In genomic region chr11:62804310-62805043, GRCh38 we compare ENCODE assay signal across 8 cellular contexts. TPM values are rescaled to one million over a fixed set of nuclear protein-coding genes. Genes with fewer than 3 reads are reported as not detected.
DNase-seq lines count a peak whose midpoint lies in the region; ATAC-seq, FAIRE-seq and TF ChIP-seq lines count a peak whose summit lies in the region.

No MANE protein-coding gene starts in this region.

- POLR2A ChIA-PET in activated CD4-positive, alpha-beta T cell treated with anti-CD3 and anti-CD28 coated beads, Interleukin-2, amount 10 ng/mL, durations not matched to agents 7 days and 5 days (lab: Charles Lee): no interaction called here
- POLR2A ChIA-PET in K562 (lab: Yijun Ruan, JAX): interaction anchor here (0.6 to 5.5 kb wide), 21 partner anchors 12 to 128 kb away, joined by 3 to 116 read pairs (median 4); partner anchors contain the start of genes SLC3A2, STX5, TAF6L and TEX54

- H3K4me1 Mint-ChIP-seq in activated CD4-positive, alpha-beta T cell treated with anti-CD3 and anti-CD28 coated beads, Interleukin-2, amount 10 ng/mL, durations not matched to agents 7 days and 5 days: peaks cover 26% of the 10 kb centered on the region

- TF ChIP-seq POLR2A in K562 (conservative IDR thresholded peaks at IDR 0.05) (no peak), testis (IDR thresholded peaks at IDR 0.05) (no peak)

- peaks cover 38% of the 10 kb centered on the region for H3K36me3 Mint-ChIP-seq in activated CD4-positive, alpha-beta T cell treated with anti-CD3 and anti-CD28 coated beads, Interleukin-2, amount 10 ng/mL, durations not matched to agents 7 days and 5 days (ENCODE audit: low read depth)

- TF ChIP-seq CTCF in K562 (IDR thresholded peaks at IDR 0.05 in 2 of 3, conservative IDR thresholded peaks at IDR 0.05 in 1 of 3; ENCODE audit: insufficient read depth in 2 of 3, low read depth in 1 of 3, low read length in 3 of 3): no peak
- no peak for TF ChIP-seq CTCF in testis (IDR thresholded peaks at IDR 0.05)

- no peak for FAIRE-seq in K562 (lab: Jason Lieb, UNC)

- H3K9me3 Mint-ChIP-seq in activated CD4-positive, alpha-beta T cell treated with anti-CD3 and anti-CD28 coated beads, Interleukin-2, amount 10 ng/mL, durations not matched to agents 7 days and 5 days: no peaks in the 10 kb centered on the region

- peak overlapping the region; percentile 95 for H3K4me3 Mint-ChIP-seq in activated CD4-positive, alpha-beta T cell treated with anti-CD3 and anti-CD28 coated beads, Interleukin-2, amount 10 ng/mL, durations not matched to agents 7 days and 5 days

- peak overlapping the region; percentile 97 for H3K4me2 ChIP-seq in K562 (ENCODE audit: insufficient read depth, low read length)

- 4% methylated on average over 14 of the region's 14 CpGs for WGBS in K562 (ENCODE audit: insufficient coverage, low coverage, missing lambda C conversion rate)
- 1 to 4% methylated on average over 14 of the region's 14 CpGs for WGBS in testis, 2 donors

- ATAC-seq in K562 (peak; percentile 10; the same call in 1 of the 3 replicates), left lobe of liver (peak; percentile 38)

- in situ Hi-C loops in K562 (cut with MboI): no loop called here

- BruUV-seq in K562 (replicated peaks; lab: Mats Ljungman, UMichigan): TSS peak; percentile 68

- H3K9ac ChIP-seq in K562 (ENCODE audit: insufficient read depth in 1 of 2, low read depth in 2 of 2, low read length in 2 of 2): peak overlapping the region; percentile 90 to 97

- H3K4me1 ChIP-seq in K562 (replicated peaks in 1 of 2; ENCODE audit: control insufficient read depth in 2 of 2, insufficient read depth in 2 of 2, low read length in 2 of 2) (peaks cover 11 to 19% of the 10 kb centered on the region in 2 experiments; a peak in 4 of 5 replicates), testis (peaks cover 10% of the 10 kb centered on the region)

- TF ChIP-seq EP300 in K562 (IDR thresholded peaks at IDR 0.05; ENCODE audit: low read length): no peak

- TF ChIP-seq RAD21 in K562 (CRISPR knock-in tag; conservative IDR thresholded peaks at IDR 0.05 in 1 of 2, IDR thresholded peaks at IDR 0.05 in 1 of 2): no peak

- peak overlapping the region; percentile 94 for H3K4me3 ChIP-seq in K562
- peak overlapping the region; percentile 75 to 95 for H3K4me3 ChIP-seq in testis

- peak overlapping the region; percentile 70; the same call in 1 of the 2 replicates for H2AFZ ChIP-seq in K562 (ENCODE audit: low read depth, low read length)

- intact Hi-C loops in K562 (cut with micrococcal nuclease) (loop anchor here (1.0 to 5.0 kb wide), 3 partner anchors 27 to 58 kb away; no protein-coding TSS in a partner anchor), testis (cut with DNase I; ENCODE audit: low total_unique reads) (no loop called here)

- CTCF ChIA-PET in activated CD4-positive, alpha-beta T cell treated with anti-CD3 and anti-CD28 coated beads, Interleukin-2, amount 10 ng/mL, durations not matched to agents 7 days and 5 days (lab: Charles Lee): interaction anchor here (0.7 to 2.6 kb wide), 5 partner anchors 12 to 43 kb away, joined by 3 to 13 read pairs (median 3); no protein-coding TSS in a partner anchor
- CTCF ChIA-PET in K562 (lab: Yijun Ruan, JAX; ENCODE audit: low intra/inter-chr PET ratio): no interaction called here

- peaks cover 28% of the 10 kb centered on the region for H3K79me2 ChIP-seq in K562 (ENCODE audit: control insufficient read depth, insufficient read depth, low read length)

- H3K27me3 ChIP-seq in K562 (ENCODE audit: control insufficient read depth in 2 of 2, insufficient read depth in 2 of 2, low read length in 2 of 2) (no peaks in the 10 kb centered on the region), testis (no peaks in the 10 kb centered on the region)

- no peaks in the 10 kb centered on the region for H3K27me3 Mint-ChIP-seq in activated CD4-positive, alpha-beta T cell treated with anti-CD3 and anti-CD28 coated beads, Interleukin-2, amount 10 ng/mL, durations not matched to agents 7 days and 5 days

- H3K9me3 ChIP-seq in KOPT-K1 (ENCODE audit: insufficient read depth, low read length, poor library complexity, severe bottlenecking) (no peaks in the 10 kb centered on the region), K562 (replicated peaks; ENCODE audit: control insufficient read depth, insufficient read depth, low read depth, low read length) (no peaks in the 10 kb centered on the region), testis (no peaks in the 10 kb centered on the region)

- H3K27ac Mint-ChIP-seq in activated CD4-positive, alpha-beta T cell treated with anti-CD3 and anti-CD28 coated beads, Interleukin-2, amount 10 ng/mL, durations not matched to agents 7 days and 5 days: peak overlapping the region; percentile 92

- DNase-seq in activated CD4-positive, alpha-beta T cell treated with anti-CD3 and anti-CD28 coated beads, Interleukin-2, amount 10 ng/mL, durations not matched to agents 7 days and 5 days: no peak
- DNase-seq in activated CD4-positive, alpha-beta T cell treated with anti-CD3 and anti-CD28 coated beads for 48 hours: no peak
- peak in 2 of 4 experiments; percentile 16 to 19 for DNase-seq in K562 (ENCODE audit: extremely low read depth in 1 of 4, low spot score in 3 of 4)
- DNase-seq in left lobe of liver (ENCODE audit: low spot score): no peak
- DNase-seq in testis: no peak
- no peak for DNase-seq in occipital lobe (lab: John Stamatoyannopoulos, UW)
- no peak for DNase-seq in NCI-H2196 treated with DMSO at 0.1 percent for 48 hours (lab: John Stamatoyannopoulos, UW; ENCODE audit: unreplicated experiment)

- H3K27ac ChIP-seq in KOPT-K1 (ENCODE audit: low read depth, low read length, poor library complexity, severe bottlenecking) (peak overlapping the region; percentile 85), K562 (ENCODE audit: extremely low read depth, low read depth, low read length) (peak overlapping the region; percentile 74), testis (peak overlapping the region; percentile 80 to 92)

- H3K36me3 ChIP-seq in KOPT-K1 (ENCODE audit: insufficient read depth, low read length) (peaks cover 46% of the 10 kb centered on the region), K562 (ENCODE audit: control insufficient read depth, insufficient read depth, low read length) (peaks cover 47% of the 10 kb centered on the region), testis (ENCODE audit: low read depth, missing control alignments) (no peaks in the 10 kb centered on the region)

- no peaks in the 10 kb centered on the region for H3K9me1 ChIP-seq in K562 (ENCODE audit: control insufficient read depth, insufficient read depth, low read length)

- peaks cover 9% of the 10 kb centered on the region; the same call in 1 of the 2 replicates for H4K20me1 ChIP-seq in K562 (replicated peaks; ENCODE audit: control insufficient read depth, insufficient read depth, low read length)

RNA-seq across cellular contexts. Expression of gene NXF1, which starts 0.8 kb away (rescaled TPM):
- total RNA-seq in activated CD4-positive, alpha-beta T cell treated with anti-CD3 and anti-CD28 coated beads, Interleukin-2, amount 10 ng/mL, durations not matched to agents 7 days and 5 days: 100 to 1,000 TPM; 110 to 121 TPM
- 197 and 278 TPM in 2 replicates for total RNA-seq in K562 (2011; cell fraction: chromatin; rRNA removed; ENCODE audit: low replicate concordance)
- total RNA-seq in K562 (2011; cell fraction: nucleolus; rRNA removed): 110 and 133 TPM in 2 replicates
- total RNA-seq in K562 (2011; cell fraction: nucleoplasm; rRNA removed): 134 and 162 TPM in 2 replicates
- total RNA-seq in K562 (2014; rRNA removed) (24.4 and 36.9 TPM in 2 replicates), K562 (2014; rRNA removed; fragmentation: Illumina TruSeq; extraction: Trizol) (24.0 and 28.5 TPM in 2 replicates), K562 (2015; rRNA removed; fragmentation: Illumina TruSeq; extraction: Trizol) (35.3 and 35.8 TPM in 2 replicates), K562 (2021) (60.2 and 64.7 TPM in 2 replicates), left lobe of liver (42.8 TPM), testis (10 to 100 TPM; 94.6 to 98.7 TPM), occipital lobe (13.1 TPM)
- polyA plus RNA-seq in K562 (2011; rRNA removed) (18.1 and 26.3 TPM in 2 replicates), K562 (2014; fragmentation: Illumina TruSeq; extraction: Trizol) (86.9 and 98.3 TPM in 2 replicates), K562 (2014; fragmentation: Nextera tagmentation; extraction: Ambion mirVana) (10 to 100 TPM; 26.8 to 68.8 TPM), K562 (2014; rRNA removed) (34.4 and 41.1 TPM in 2 replicates), testis (ENCODE audit: insufficient read depth, low read depth, low replicate concordance) (88.3 TPM)
- 34.4 and 39.3 TPM in 2 replicates for polyA plus RNA-seq in K562 (2011; cell fraction: cytosol; rRNA removed)
- 182 and 294 TPM in 2 replicates for polyA plus RNA-seq in K562 (2011; cell fraction: nucleus; rRNA removed)
- polyA plus RNA-seq in K562 (2012): 55.7 and 62.4 TPM in 2 replicates
- 50.1 and 55.8 TPM in 2 replicates for polyA minus RNA-seq in K562 (2011; rRNA and poly(A)+ RNA removed)
- polyA minus RNA-seq in K562 (2011; cell fraction: cytosol; rRNA and poly(A)+ RNA removed): 25.8 and 39.4 TPM in 2 replicates
- 37.7 and 52.9 TPM in 2 replicates for polyA minus RNA-seq in K562 (2011; cell fraction: nucleus; rRNA and poly(A)+ RNA removed)

RNA-seq across cellular contexts. Expression of gene TMEM223, which starts 12.7 kb away (rescaled TPM):
- total RNA-seq in activated CD4-positive, alpha-beta T cell treated with anti-CD3 and anti-CD28 coated beads, Interleukin-2, amount 10 ng/mL, durations not matched to agents 7 days and 5 days: 10 to 100 TPM; 17.9 to 19.4 TPM
- 18.9 and 38.1 TPM in 2 replicates for total RNA-seq in K562 (2011; cell fraction: chromatin; rRNA removed; ENCODE audit: low replicate concordance)
- 41.6 and 50.2 TPM in 2 replicates for total RNA-seq in K562 (2011; cell fraction: nucleolus; rRNA removed)
- 24.4 and 29.5 TPM in 2 replicates for total RNA-seq in K562 (2011; cell fraction: nucleoplasm; rRNA removed)
- 27.4 and 34.5 TPM in 2 replicates for total RNA-seq in K562 (2014; rRNA removed)
- total RNA-seq in K562 (2014; rRNA removed; fragmentation: Illumina TruSeq; extraction: Trizol): 14.3 and 14.7 TPM in 2 replicates
- 22.4 and 22.5 TPM in 2 replicates for total RNA-seq in K562 (2015; rRNA removed; fragmentation: Illumina TruSeq; extraction: Trizol)
- total RNA-seq in K562 (2021): 19.6 and 21.2 TPM in 2 replicates
- 19.0 and 20.1 TPM in 2 replicates for polyA plus RNA-seq in K562 (2011; rRNA removed)
- 23.3 and 47.6 TPM in 2 replicates for polyA plus RNA-seq in K562 (2011; cell fraction: cytosol; rRNA removed)
- 10.4 and 10.8 TPM in 2 replicates for polyA plus RNA-seq in K562 (2011; cell fraction: nucleus; rRNA removed)
- polyA plus RNA-seq in K562 (2012): 16.3 and 16.9 TPM in 2 replicates
- polyA plus RNA-seq in K562 (2014; fragmentation: Illumina TruSeq; extraction: Trizol): 14.6 and 16.0 TPM in 2 replicates
- 10 to 100 TPM in 1 of 2 experiments, 1 to 10 TPM in 1; 5.9 to 15.2 TPM for polyA plus RNA-seq in K562 (2014; fragmentation: Nextera tagmentation; extraction: Ambion mirVana)
- polyA plus RNA-seq in K562 (2014; rRNA removed): 30.7 and 37.2 TPM in 2 replicates
- polyA minus RNA-seq in K562 (2011; rRNA and poly(A)+ RNA removed): 9.6 and 9.7 TPM in 2 replicates
- 6.6 and 9.0 TPM in 2 replicates for polyA minus RNA-seq in K562 (2011; cell fraction: cytosol; rRNA and poly(A)+ RNA removed)
- polyA minus RNA-seq in K562 (2011; cell fraction: nucleus; rRNA and poly(A)+ RNA removed): 14.5 and 18.2 TPM in 2 replicates
- 7.6 TPM for total RNA-seq in left lobe of liver
- total RNA-seq in testis: 10 to 100 TPM; 24.1 to 25.5 TPM
- polyA plus RNA-seq in testis (ENCODE audit: insufficient read depth, low read depth, low replicate concordance): 11.5 TPM
- total RNA-seq in occipital lobe: 15.9 TPM

RNA-seq across cellular contexts. Expression of gene TMEM179B, which starts 17.3 kb away (rescaled TPM):
- 10 to 100 TPM; 46.8 to 55.9 TPM for total RNA-seq in activated CD4-positive, alpha-beta T cell treated with anti-CD3 and anti-CD28 coated beads, Interleukin-2, amount 10 ng/mL, durations not matched to agents 7 days and 5 days
- total RNA-seq in K562 (2011; cell fraction: chromatin; rRNA removed; ENCODE audit: low replicate concordance): 45.1 and 92.4 TPM in 2 replicates
- 99.0 and 123 TPM in 2 replicates for total RNA-seq in K562 (2011; cell fraction: nucleolus; rRNA removed)
- total RNA-seq in K562 (2011; cell fraction: nucleoplasm; rRNA removed): 92.2 and 100 TPM in 2 replicates
- total RNA-seq in K562 (2014; rRNA removed) (30.7 and 60.1 TPM in 2 replicates), K562 (2014; rRNA removed; fragmentation: Illumina TruSeq; extraction: Trizol) (28.0 and 32.0 TPM in 2 replicates), K562 (2015; rRNA removed; fragmentation: Illumina TruSeq; extraction: Trizol) (35.3 and 37.6 TPM in 2 replicates), K562 (2021) (37.0 and 38.1 TPM in 2 replicates), left lobe of liver (27.5 TPM), testis (100 to 1,000 TPM; 119 to 124 TPM), occipital lobe (20.9 TPM)
- polyA plus RNA-seq in K562 (2011; rRNA removed) (27.7 and 35.1 TPM in 2 replicates), K562 (2014; fragmentation: Illumina TruSeq; extraction: Trizol) (52.6 and 53.6 TPM in 2 replicates), K562 (2014; fragmentation: Nextera tagmentation; extraction: Ambion mirVana) (100 to 1,000 TPM in 1 of 2 experiments, 10 to 100 TPM in 1; 88.6 to 105 TPM), K562 (2014; rRNA removed) (32.2 and 34.5 TPM in 2 replicates), testis (ENCODE audit: insufficient read depth, low read depth, low replicate concordance) (87.0 TPM)
- polyA plus RNA-seq in K562 (2011; cell fraction: cytosol; rRNA removed): 75.8 and 127 TPM in 2 replicates
- polyA plus RNA-seq in K562 (2011; cell fraction: nucleus; rRNA removed): 34.3 and 49.9 TPM in 2 replicates
- 36.3 and 42.9 TPM in 2 replicates for polyA plus RNA-seq in K562 (2012)
- 26.4 and 38.6 TPM in 2 replicates for polyA minus RNA-seq in K562 (2011; rRNA and poly(A)+ RNA removed)
- polyA minus RNA-seq in K562 (2011; cell fraction: cytosol; rRNA and poly(A)+ RNA removed): 27.7 and 64.7 TPM in 2 replicates
- polyA minus RNA-seq in K562 (2011; cell fraction: nucleus; rRNA and poly(A)+ RNA removed): 15.8 and 20.8 TPM in 2 replicates

RNA-seq across cellular contexts. Expression of gene STX5, which starts 27.4 kb away (rescaled TPM):
- total RNA-seq in activated CD4-positive, alpha-beta T cell treated with anti-CD3 and anti-CD28 coated beads, Interleukin-2, amount 10 ng/mL, durations not matched to agents 7 days and 5 days: 10 to 100 TPM; 34.1 to 41.0 TPM
- 46.3 and 74.6 TPM in 2 replicates for total RNA-seq in K562 (2011; cell fraction: chromatin; rRNA removed; ENCODE audit: low replicate concordance)
- 33.7 and 41.5 TPM in 2 replicates for total RNA-seq in K562 (2011; cell fraction: nucleolus; rRNA removed)
- 38.8 and 41.1 TPM in 2 replicates for total RNA-seq in K562 (2011; cell fraction: nucleoplasm; rRNA removed)
- total RNA-seq in K562 (2014; rRNA removed) (24.3 and 28.3 TPM in 2 replicates), K562 (2014; rRNA removed; fragmentation: Illumina TruSeq; extraction: Trizol) (17.2 and 17.4 TPM in 2 replicates), K562 (2015; rRNA removed; fragmentation: Illumina TruSeq; extraction: Trizol) (19.4 TPM in 2 replicates), K562 (2021) (24.8 and 26.9 TPM in 2 replicates), left lobe of liver (23.8 TPM), testis (10 to 100 TPM; 42.2 to 49.1 TPM), occipital lobe (32.8 TPM)
- polyA plus RNA-seq in K562 (2011; rRNA removed) (28.6 and 34.5 TPM in 2 replicates), K562 (2014; fragmentation: Illumina TruSeq; extraction: Trizol) (27.8 TPM in 2 replicates), K562 (2014; fragmentation: Nextera tagmentation; extraction: Ambion mirVana) (1 to 10 TPM; 2.8 to 3.6 TPM), K562 (2014; rRNA removed) (23.7 and 27.7 TPM in 2 replicates), testis (ENCODE audit: insufficient read depth, low read depth, low replicate concordance) (55.0 TPM)
- polyA plus RNA-seq in K562 (2011; cell fraction: cytosol; rRNA removed): 35.9 and 38.3 TPM in 2 replicates
- 30.2 and 48.1 TPM in 2 replicates for polyA plus RNA-seq in K562 (2011; cell fraction: nucleus; rRNA removed)
- polyA plus RNA-seq in K562 (2012): 22.3 and 69.5 TPM in 2 replicates
- 36.3 and 40.4 TPM in 2 replicates for polyA minus RNA-seq in K562 (2011; rRNA and poly(A)+ RNA removed)
- 14.2 and 15.6 TPM in 2 replicates for polyA minus RNA-seq in K562 (2011; cell fraction: cytosol; rRNA and poly(A)+ RNA removed)
- polyA minus RNA-seq in K562 (2011; cell fraction: nucleus; rRNA and poly(A)+ RNA removed): 18.3 and 23.7 TPM in 2 replicates

RNA-seq across cellular contexts. Expression of gene TEX54, which starts 28.2 kb away (rescaled TPM):
- total RNA-seq in activated CD4-positive, alpha-beta T cell treated with anti-CD3 and anti-CD28 coated beads, Interleukin-2, amount 10 ng/mL, durations not matched to agents 7 days and 5 days: under 1 TPM in 1 of 2 experiments, not detected in 1; 0.48 TPM
- 0.93 TPM in 1 of 2 replicates, not detected in the other for total RNA-seq in K562 (2011; cell fraction: chromatin; rRNA removed; ENCODE audit: low replicate concordance)
- total RNA-seq in K562 (2011; cell fraction: nucleolus; rRNA removed): 2.0 TPM in 1 of 2 replicates, not detected in the other
- 1.2 TPM in 1 of 2 replicates, not detected in the other for total RNA-seq in K562 (2011; cell fraction: nucleoplasm; rRNA removed)
- not detected in 2 replicates for total RNA-seq in K562 (2014; rRNA removed)
- not detected in 2 replicates for total RNA-seq in K562 (2014; rRNA removed; fragmentation: Illumina TruSeq; extraction: Trizol)
- total RNA-seq in K562 (2015; rRNA removed; fragmentation: Illumina TruSeq; extraction: Trizol): not detected in 2 replicates
- not detected in 2 replicates for total RNA-seq in K562 (2021)
- not detected in 2 replicates for polyA plus RNA-seq in K562 (2011; rRNA removed)
- not detected in 2 replicates for polyA plus RNA-seq in K562 (2011; cell fraction: cytosol; rRNA removed)
- polyA plus RNA-seq in K562 (2011; cell fraction: nucleus; rRNA removed): not detected in 2 replicates
- polyA plus RNA-seq in K562 (2012): not detected in 2 replicates
- not detected in 2 replicates for polyA plus RNA-seq in K562 (2014; fragmentation: Illumina TruSeq; extraction: Trizol)
- not detected for polyA plus RNA-seq in K562 (2014; fragmentation: Nextera tagmentation; extraction: Ambion mirVana)
- not detected in 2 replicates for polyA plus RNA-seq in K562 (2014; rRNA removed)
- not detected in 2 replicates for polyA minus RNA-seq in K562 (2011; rRNA and poly(A)+ RNA removed)
- not detected in 2 replicates for polyA minus RNA-seq in K562 (2011; cell fraction: cytosol; rRNA and poly(A)+ RNA removed)
- not detected in 2 replicates for polyA minus RNA-seq in K562 (2011; cell fraction: nucleus; rRNA and poly(A)+ RNA removed)
- not detected for total RNA-seq in left lobe of liver
- total RNA-seq in testis: 10 to 100 TPM; 18.4 to 38.1 TPM
- polyA plus RNA-seq in testis (ENCODE audit: insufficient read depth, low read depth, low replicate concordance): 40.7 TPM
- total RNA-seq in occipital lobe: not detected
